ENCODE assay signal across 22 cellular contexts in the genomic region with DNA sequence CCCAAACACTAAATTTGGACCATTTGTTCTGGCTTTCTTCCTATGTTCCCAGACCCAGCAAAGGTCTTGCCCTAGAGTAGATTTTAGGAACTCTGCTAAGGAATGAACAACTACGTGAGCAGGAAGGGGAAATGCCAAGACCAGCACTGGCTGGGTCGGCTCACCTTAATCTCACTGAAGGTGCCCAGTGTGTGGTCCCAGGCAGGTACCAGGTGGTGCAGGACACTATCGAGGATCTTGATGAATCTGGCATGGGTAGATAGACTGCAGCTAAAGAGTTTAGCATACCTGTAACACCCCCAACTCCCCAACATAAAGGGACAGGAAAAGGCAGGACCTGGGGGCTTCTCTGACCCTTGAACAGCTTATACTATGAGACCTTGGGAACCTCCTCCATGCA. TPM values are rescaled to one million over a fixed set of nuclear protein-coding genes. Genes with fewer than 3 reads are reported as not detected.
DNase-seq lines count a peak whose midpoint lies in the region; ATAC-seq, FAIRE-seq and TF ChIP-seq lines count a peak whose summit lies in the region.
"Had no signal": no experiment of that assay in that cellular context is flagged by ENCODE, and none has a peak within 500 bp of the region (broad histone marks: within the 10 kb centered on the region; RNA-seq: fewer than 3 reads in every experiment).

No MANE protein-coding gene starts in this region.

- no peak for FAIRE-seq in RCC 7860 (lab: Jason Lieb, UNC)
- FAIRE-seq: A549, D721Med, HTR-8/SVneo had no signal

- peaks cover 63% of the 10 kb centered on the region for H3K36me3 ChIP-seq in CD4-positive, CD25-positive, alpha-beta regulatory T cell (ENCODE audit: control insufficient read depth, insufficient read depth, low read length)
- peaks cover 55% of the 10 kb centered on the region for H3K36me3 ChIP-seq in CD8-positive, alpha-beta memory T cell (ENCODE audit: insufficient read depth, low read length)
- peaks cover 67% of the 10 kb centered on the region for H3K36me3 ChIP-seq in upper lobe of right lung

- no peaks in the 10 kb centered on the region for H3K27me3 ChIP-seq in CD4-positive, CD25-positive, alpha-beta regulatory T cell (ENCODE audit: control insufficient read depth, insufficient read depth, low read length)
- no peaks in the 10 kb centered on the region for H3K27me3 ChIP-seq in CD8-positive, alpha-beta memory T cell (ENCODE audit: insufficient read depth, low read length, poor library complexity, severe bottlenecking)
- no peaks in the 10 kb centered on the region for H3K27me3 ChIP-seq in upper lobe of right lung
- H3K27me3 ChIP-seq: MG63 had no signal

- no peaks in the 10 kb centered on the region for H3K9me3 Mint-ChIP-seq in CD4-positive, CD25-positive, alpha-beta regulatory T cell
- H3K9me3 Mint-ChIP-seq in CD8-positive, alpha-beta memory T cell: no peaks in the 10 kb centered on the region
- H3K9me3 Mint-ChIP-seq in nephron (no peaks in the 10 kb centered on the region), CD14-positive monocyte (no peaks in the 10 kb centered on the region)
- H3K9me3 Mint-ChIP-seq: H9 had no signal

- CTCF ChIA-PET in CD8-positive, alpha-beta memory T cell (lab: Charles Lee): interaction anchor here (1.2 kb wide), 1 partner anchor 10 kb away, joined by 3 read pairs; no protein-coding TSS in a partner anchor

- no peak for DNase-seq in CD4-positive, CD25-positive, alpha-beta regulatory T cell
- DNase-seq in CD8-positive, alpha-beta memory T cell: no peak
- DNase-seq in upper lobe of right lung (peak; percentile 21), RCC 7860 (ENCODE audit: low spot score) (no peak), CD14-positive monocyte (ENCODE audit: low spot score) (no peak)
- DNase-seq: AML-193, C1 segment of cervical spinal cord, H9, KG1, MG63, NCI-H1105 treated with DMSO at 0.1 percent for 48 hours, NCI-H146, NCI-H1930, NCI-H2107, NCI-H524, NCI-H774, SK-N-SH had no signal

- H3K4me3 ChIP-seq in CD4-positive, CD25-positive, alpha-beta regulatory T cell (ENCODE audit: low read depth, low read length): no peak overlapping the region
- no peak overlapping the region for H3K4me3 ChIP-seq in CD8-positive, alpha-beta memory T cell (ENCODE audit: low read length)
- H3K4me3 ChIP-seq in upper lobe of right lung: no peak overlapping the region
- H3K4me3 ChIP-seq: A549, MG63 had no signal

- no peaks in the 10 kb centered on the region for H3K9me3 ChIP-seq in CD4-positive, CD25-positive, alpha-beta regulatory T cell (ENCODE audit: control insufficient read depth in 2 of 2, low read length in 2 of 2)
- no peaks in the 10 kb centered on the region for H3K9me3 ChIP-seq in CD8-positive, alpha-beta memory T cell (ENCODE audit: low read length)
- no peaks in the 10 kb centered on the region for H3K9me3 ChIP-seq in upper lobe of right lung
- H3K9me3 ChIP-seq: A549, MG63, SK-N-SH had no signal

- peaks cover 26% of the 10 kb centered on the region for H3K36me3 Mint-ChIP-seq in CD4-positive, CD25-positive, alpha-beta regulatory T cell
- peaks cover 0 to 76% (median 23%) of the 10 kb centered on the region in 3 donors for H3K36me3 Mint-ChIP-seq in CD8-positive, alpha-beta memory T cell
- peaks cover 33% of the 10 kb centered on the region for H3K36me3 Mint-ChIP-seq in nephron (ENCODE audit: low read depth)
- H3K36me3 Mint-ChIP-seq in CD14-positive monocyte: peaks cover 65 to 69% of the 10 kb centered on the region in 2 donors

- peak overlapping the region in 3 of 4 donors; percentile 78 to 86 (median 81) for H3K4me3 Mint-ChIP-seq in CD4-positive, CD25-positive, alpha-beta regulatory T cell
- H3K4me3 Mint-ChIP-seq in CD8-positive, alpha-beta memory T cell: peak overlapping the region in 4 of 7 donors; percentile 7 to 56 (median 38)
- H3K4me3 Mint-ChIP-seq in nephron (peak overlapping the region; percentile 11 to 61 (median 49)), CD14-positive monocyte (no peak overlapping the region)
- H3K4me3 Mint-ChIP-seq: H9 had no signal

- H3K4me1 ChIP-seq in CD4-positive, CD25-positive, alpha-beta regulatory T cell (ENCODE audit: control insufficient read depth, insufficient read depth, low read length, poor library complexity, severe bottlenecking): peaks cover 39% of the 10 kb centered on the region
- peaks cover 28% of the 10 kb centered on the region for H3K4me1 ChIP-seq in CD8-positive, alpha-beta memory T cell (ENCODE audit: insufficient read depth, low read length)
- H3K4me1 ChIP-seq in upper lobe of right lung: peaks cover 19% of the 10 kb centered on the region

- POLR2A ChIA-PET in CD8-positive, alpha-beta memory T cell (lab: Charles Lee): no interaction called here

- intact Hi-C loops in upper lobe of right lung (cut with DNase I) (no loop called here), CD14-positive monocyte (cut with micrococcal nuclease) (no loop called here)

- ATAC-seq in CD4-positive, CD25-positive, alpha-beta regulatory T cell (ENCODE audit: low read depth in 2 of 2): no peak
- no peak for ATAC-seq in upper lobe of right lung
- no peak for ATAC-seq in GM18502 (IDR thresholded peaks at IDR 0.05; ENCODE audit: poor library complexity, unreplicated experiment)
- ATAC-seq: A549 had no signal

- H3K27ac Mint-ChIP-seq in CD4-positive, CD25-positive, alpha-beta regulatory T cell: peak overlapping the region in 2 of 3 donors; percentile 56 to 57
- H3K27ac Mint-ChIP-seq in CD8-positive, alpha-beta memory T cell: peak overlapping the region in 3 of 8 donors; percentile 17 to 83 (median 32)
- no peak overlapping the region for H3K27ac Mint-ChIP-seq in nephron
- H3K27ac Mint-ChIP-seq in CD14-positive monocyte: peak overlapping the region in 1 of 7 donors; percentile 31
- H3K27ac Mint-ChIP-seq: H9 had no signal

- H3K27ac ChIP-seq in CD4-positive, CD25-positive, alpha-beta regulatory T cell (ENCODE audit: insufficient read depth, low read length, poor library complexity, severe bottlenecking): no peak overlapping the region
- no peak overlapping the region for H3K27ac ChIP-seq in CD8-positive, alpha-beta memory T cell (ENCODE audit: low read depth, low read length)
- no peak overlapping the region for H3K27ac ChIP-seq in upper lobe of right lung
- H3K27ac ChIP-seq: A549 had no signal

- peaks cover 7 to 45% (median 30%) of the 10 kb centered on the region in 4 donors for H3K4me1 Mint-ChIP-seq in CD4-positive, CD25-positive, alpha-beta regulatory T cell
- peaks cover 27 to 48% (median 46%) of the 10 kb centered on the region in 3 donors for H3K4me1 Mint-ChIP-seq in CD8-positive, alpha-beta memory T cell
- H3K4me1 Mint-ChIP-seq in nephron (peaks cover 17% of the 10 kb centered on the region), CD14-positive monocyte (peaks cover 37% of the 10 kb centered on the region)

- no peaks in the 10 kb centered on the region for H3K27me3 Mint-ChIP-seq in CD4-positive, CD25-positive, alpha-beta regulatory T cell
- peaks cover 0 to 3% of the 10 kb centered on the region in 2 donors for H3K27me3 Mint-ChIP-seq in CD8-positive, alpha-beta memory T cell
- H3K27me3 Mint-ChIP-seq in nephron (ENCODE audit: low read depth): no peaks in the 10 kb centered on the region
- no peaks in the 10 kb centered on the region for H3K27me3 Mint-ChIP-seq in CD14-positive monocyte (ENCODE audit: low read depth in 3 of 3)

- no peak for TF ChIP-seq CTCF in nephron (IDR thresholded peaks at IDR 0.05; ENCODE audit: unreplicated experiment in 3 of 3)
- no peak for TF ChIP-seq CTCF in upper lobe of right lung (IDR thresholded peaks at IDR 0.05)
- no peak for TF ChIP-seq CTCF in CD14-positive monocyte (IDR thresholded peaks at IDR 0.05)

RNA-seq across cellular contexts. Expression of gene HECTD3, which starts 3.0 kb away (rescaled TPM):
- total RNA-seq in CD4-positive, CD25-positive, alpha-beta regulatory T cell: 58.4 TPM
- 10 to 100 TPM; 24.2 to 31.0 (median 27.5) TPM for polyA plus RNA-seq in CD4-positive, CD25-positive, alpha-beta regulatory T cell
- total RNA-seq in CD8-positive, alpha-beta memory T cell: 10 to 100 TPM; 35.4 to 36.0 TPM
- 30.1 TPM for polyA plus RNA-seq in CD8-positive, alpha-beta memory T cell
- 43.6 TPM for total RNA-seq in upper lobe of right lung
- polyA plus RNA-seq in CD14-positive monocyte: 10 to 100 TPM; 13.9 to 16.7 TPM

RNA-seq across cellular contexts. Expression of gene UROD, which starts 4.0 kb away (rescaled TPM):
- 49.5 TPM for total RNA-seq in CD4-positive, CD25-positive, alpha-beta regulatory T cell
- polyA plus RNA-seq in CD4-positive, CD25-positive, alpha-beta regulatory T cell: 10 to 100 TPM; 72.7 to 93.6 (median 82.5) TPM
- total RNA-seq in CD8-positive, alpha-beta memory T cell: 10 to 100 TPM; 89.9 to 92.4 TPM
- polyA plus RNA-seq in CD8-positive, alpha-beta memory T cell: 62.9 TPM
- total RNA-seq in upper lobe of right lung: 51.4 TPM
- 100 to 1,000 TPM; 108 to 115 TPM for polyA plus RNA-seq in CD14-positive monocyte

RNA-seq across cellular contexts. Expression of gene EIF2B3, which starts 21.7 kb away (rescaled TPM):
- 11.8 TPM for total RNA-seq in CD4-positive, CD25-positive, alpha-beta regulatory T cell
- 10 to 100 TPM; 13.5 to 20.3 (median 16.2) TPM for polyA plus RNA-seq in CD4-positive, CD25-positive, alpha-beta regulatory T cell
- total RNA-seq in CD8-positive, alpha-beta memory T cell: 10 to 100 TPM; 49.5 to 50.6 TPM
- 22.6 TPM for polyA plus RNA-seq in CD8-positive, alpha-beta memory T cell
- 22.6 TPM for total RNA-seq in upper lobe of right lung
- 10 to 100 TPM; 14.7 to 18.0 TPM for polyA plus RNA-seq in CD14-positive monocyte

Comparison
In these comparisons a context has a peak if more than half of its experiments do, and no peak if none do; other contexts are left out.
1. H3K27ac Mint-ChIP-seq: peak in CD4-positive, CD25-positive, alpha-beta regulatory T cell (2 of 3); none in nephron (0 of 3).
2. H3K4me3 Mint-ChIP-seq: peak in CD4-positive, CD25-positive, alpha-beta regulatory T cell (3 of 4), CD8-positive, alpha-beta memory T cell (4 of 7) and nephron (3 of 3); none in CD14-positive monocyte (0 of 2).